ENCODE assay signal across 1 cellular context in genomic region chr6:128478230-128479047, GRCh38.
TF ChIP-seq lines count a peak whose summit lies in the region.

No MANE protein-coding gene starts in this region.

TF ChIP-seq in IMR-90, 13 proteins besides CTCF, POLR2A, EP300 and RAD21 (continued from another document):
- TF ChIP-seq USF2 (IDR thresholded peaks at IDR 0.05; ENCODE audit: low read depth, low read length) (no peak), SMC3 (IDR thresholded peaks at IDR 0.05; ENCODE audit: low read depth, low read length) (no peak), NFE2L2 (IDR thresholded peaks at IDR 0.05; ENCODE audit: low read depth, low read length) (no peak), MAFK (IDR thresholded peaks at IDR 0.05; ENCODE audit: low read depth, low read length) (no peak), FOS (IDR thresholded peaks at IDR 0.05; ENCODE audit: low read depth, low read length) (no peak), RFX5 (IDR thresholded peaks at IDR 0.05; ENCODE audit: low read depth, low read length) (no peak)
